ENCODE assay signal across 13 cellular contexts in genomic region chr2:36562245-36562644, GRCh38. TPM values are rescaled to one million over a fixed set of nuclear protein-coding genes. Genes with fewer than 3 reads are reported as not detected.
DNase-seq lines count a peak whose midpoint lies in the region; ATAC-seq, FAIRE-seq and TF ChIP-seq lines count a peak whose summit lies in the region.
"Had no signal": no experiment of that assay in that cellular context is flagged by ENCODE, and none has a peak within 500 bp of the region (broad histone marks: within the 10 kb centered on the region; RNA-seq: fewer than 3 reads in every experiment).

No MANE protein-coding gene starts in this region.

- H2AFZ ChIP-seq in osteoblast (ENCODE audit: low read length): no peak overlapping the region

- no peaks in the 10 kb centered on the region for H3K9me3 ChIP-seq in osteoblast (ENCODE audit: low read depth, low read length)

- H3K9me3 Mint-ChIP-seq in endothelial cell (ENCODE audit: unreplicated experiment): no peaks in the 10 kb centered on the region

- peaks cover 56% of the 10 kb centered on the region for H3K79me2 ChIP-seq in osteoblast (ENCODE audit: insufficient read depth, low read length)

- peak; percentile 85 for FAIRE-seq in RCC 7860 (lab: Jason Lieb, UNC)

- peaks cover 13% of the 10 kb centered on the region for H3K27me3 Mint-ChIP-seq in endothelial cell (ENCODE audit: unreplicated experiment)
- H3K27me3 Mint-ChIP-seq: activated CD4-positive, alpha-beta T cell treated with anti-CD3 and anti-CD28 coated beads for 36 hours; progenitor cell of endocrine pancreas had no signal

- H3K36me3 ChIP-seq in osteoblast (ENCODE audit: insufficient read depth, low read length): peaks cover 10% of the 10 kb centered on the region

- H4K20me1 ChIP-seq in osteoblast (ENCODE audit: insufficient read depth, low read length): no peaks in the 10 kb centered on the region

- H3K4me2 ChIP-seq in osteoblast (ENCODE audit: insufficient read depth, low read length): peak overlapping the region; percentile 70

- peak; percentile 83 for DNase-seq in EH (ENCODE audit: low read depth)
- DNase-seq in RCC 7860 (ENCODE audit: low spot score): peak; percentile 74
- no peak for DNase-seq in endothelial cell (ENCODE audit: low spot score)
- no peak for DNase-seq in osteoblast (ENCODE audit: insufficient read length, low spot score, missing footprints)
- no peak for DNase-seq in activated effector memory CD4-positive, alpha-beta T cell treated with Interleukin-2 at 50 U/mL for 16 hours
- DNase-seq in NAMALWA (ENCODE audit: low spot score): no peak
- DNase-seq in COR-L47 (lab: John Stamatoyannopoulos, UW): no peak
- DNase-seq: activated CD4-positive, alpha-beta T cell treated with anti-CD3 and anti-CD28 coated beads for 36 hours; activated effector memory CD4-positive, alpha-beta T cell treated with anti-CD3 and anti-CD28 coated beads, Interleukin-2, amount 50 U/mL, for 16 hours; left colon; NCI-H2227 treated with DMSO at 0.1 percent for 48 hours had no signal

- no peak overlapping the region for H3K4me3 Mint-ChIP-seq in endothelial cell (ENCODE audit: unreplicated experiment)
- H3K4me3 Mint-ChIP-seq: activated CD4-positive, alpha-beta T cell treated with anti-CD3 and anti-CD28 coated beads for 36 hours had no signal

- peak overlapping the region; percentile 92 for H3K27ac Mint-ChIP-seq in endothelial cell (ENCODE audit: unreplicated experiment)
- H3K27ac Mint-ChIP-seq: activated CD4-positive, alpha-beta T cell treated with anti-CD3 and anti-CD28 coated beads for 36 hours; progenitor cell of endocrine pancreas had no signal

- TF ChIP-seq CTCF in endothelial cell (IDR thresholded peaks at IDR 0.05; ENCODE audit: unreplicated experiment) (no peak), osteoblast (IDR thresholded peaks at IDR 0.05; ENCODE audit: extremely low read depth, low read depth, low read length) (no peak)

- H3K4me3 ChIP-seq in osteoblast (ENCODE audit: insufficient read depth, low read length): no peak overlapping the region

- peaks cover 65% of the 10 kb centered on the region for H3K4me1 ChIP-seq in osteoblast (ENCODE audit: insufficient read depth, low read length)

- H3K36me3 Mint-ChIP-seq in endothelial cell (ENCODE audit: low read depth, unreplicated experiment): peaks cover 26% of the 10 kb centered on the region

- H3K27me3 ChIP-seq in osteoblast (ENCODE audit: insufficient read depth, low read length): no peaks in the 10 kb centered on the region

- no peak for ATAC-seq in GM18861 (IDR thresholded peaks at IDR 0.05; ENCODE audit: unreplicated experiment)
- ATAC-seq: activated CD4-positive, alpha-beta T cell treated with anti-CD3 and anti-CD28 coated beads for 36 hours had no signal

- H3K4me1 Mint-ChIP-seq in endothelial cell (ENCODE audit: unreplicated experiment): peaks cover 55% of the 10 kb centered on the region

- peak overlapping the region; percentile 92 for H3K27ac ChIP-seq in osteoblast (ENCODE audit: low read depth, low read length)

RNA-seq across cellular contexts. Expression of gene FEZ2, which starts 35.7 kb away (rescaled TPM):
- total RNA-seq in endothelial cell (ENCODE audit: unreplicated experiment) (40.8 TPM), osteoblast (51.3 and 62.6 TPM in 2 replicates)

Comparison
In these comparisons a context has a peak if more than half of its experiments do, and no peak if none do; other contexts are left out.
1. DNase-seq: peak in EH (single experiment) and RCC 7860 (single experiment); none in endothelial cell (single experiment), osteoblast (single experiment), activated effector memory CD4-positive, alpha-beta T cell treated with Interleukin-2 at 50 U/mL for 16 hours (single experiment), NAMALWA (single experiment) and COR-L47 (single experiment).